Comparison of ENCODE assay signal across 21 cellular contexts in genomic region chr12:96444403-96444802, GRCh38. TPM values are rescaled to one million over a fixed set of nuclear protein-coding genes. Genes with fewer than 3 reads are reported as not detected.
DNase-seq lines count a peak whose midpoint lies in the region; ATAC-seq, FAIRE-seq and TF ChIP-seq lines count a peak whose summit lies in the region.
"Had no signal": no experiment of that assay in that cellular context is flagged by ENCODE, and none has a peak within 500 bp of the region (broad histone marks: within the 10 kb centered on the region; RNA-seq: fewer than 3 reads in every experiment).

No MANE protein-coding gene starts in this region.

- TF ChIP-seq RAD21 in K562 (CRISPR knock-in tag; conservative IDR thresholded peaks at IDR 0.05 in 1 of 2, IDR thresholded peaks at IDR 0.05 in 1 of 2): no peak

- no peak for FAIRE-seq in K562 (lab: Jason Lieb, UNC)
- FAIRE-seq: A549, GM12878 had no signal

- CTCF ChIA-PET in CD8-positive, alpha-beta memory T cell (lab: Charles Lee): interaction anchor here (1.4 to 2.4 kb wide), 2 partner anchors 45 to 229 kb away, joined by 3 to 13 read pairs; partner anchors contain the start of gene CDK17
- CTCF ChIA-PET in K562 (lab: Yijun Ruan, JAX; ENCODE audit: low intra/inter-chr PET ratio): no interaction called here

- no peak overlapping the region for H3K9ac ChIP-seq in K562 (ENCODE audit: insufficient read depth in 1 of 2, low read depth in 2 of 2, low read length in 2 of 2)
- H3K9ac ChIP-seq: parathyroid adenoma had no signal

- ATAC-seq in K562 (no peak), natural killer cell (no peak), esophagus mucosa (no peak)
- ATAC-seq: A549, GM12878 had no signal

- TF ChIP-seq EP300 in K562 (IDR thresholded peaks at IDR 0.05; ENCODE audit: low read length): no peak
- TF ChIP-seq EP300 in transverse colon (IDR thresholded peaks at IDR 0.05; ENCODE audit: low read depth): no peak

- peaks cover 33% of the 10 kb centered on the region for H3K4me1 ChIP-seq in CD8-positive, alpha-beta memory T cell (ENCODE audit: insufficient read depth, low read length)
- H3K4me1 ChIP-seq in K562 (replicated peaks in 1 of 2; ENCODE audit: control insufficient read depth in 2 of 2, insufficient read depth in 2 of 2, low read length in 2 of 2) (peaks cover 0 to 4% of the 10 kb centered on the region in 2 experiments; a peak in 4 of 5 replicates), transverse colon (peaks cover 0 to 2% (median 0%) of the 10 kb centered on the region in 4 donors)
- H3K4me1 ChIP-seq: parathyroid adenoma, uterus had no signal

- 85% methylated on average over 8 of the region's 10 CpGs for WGBS in K562 (ENCODE audit: insufficient coverage, low coverage, missing lambda C conversion rate)
- WGBS in transverse colon (ENCODE audit: low coverage in 1 of 2), 2 donors: 80 to 94% methylated on average over 9 to 10 of the region's 10 CpGs

- no peaks in the 10 kb centered on the region for H3K9me3 ChIP-seq in CD8-positive, alpha-beta memory T cell (ENCODE audit: low read length)
- H3K9me3 ChIP-seq in K562 (replicated peaks; ENCODE audit: control insufficient read depth, insufficient read depth, low read depth, low read length): no peaks in the 10 kb centered on the region
- H3K9me3 ChIP-seq in transverse colon: no peaks in the 10 kb centered on the region
- H3K9me3 ChIP-seq: A549, uterus had no signal

- intact Hi-C loops in K562 (cut with micrococcal nuclease) (no loop called here), natural killer cell (cut with micrococcal nuclease) (loop anchor here (2.0 kb wide), 1 partner anchor 28 kb away; no protein-coding TSS in a partner anchor), transverse colon (cut with DNase I; ENCODE audit: low total_unique reads) (no loop called here)
- intact Hi-C loops in activated T-helper 2 cell treated with anti-CD3 and anti-CD28 coated beads, Interferon-gamma antibody, Interleukin-2, Interleukin-4, amounts not matched to agents 10 μg/mL and 5 μg/mL and 100 μg/mL, durations not matched to agents 14 hours and 24 hours and 36 hours (cut with micrococcal nuclease): loop anchor here (10.0 kb wide), 1 partner anchor 130 kb away; no protein-coding TSS in a partner anchor

- H3K27ac ChIP-seq in CD8-positive, alpha-beta memory T cell (ENCODE audit: low read depth, low read length): no peak overlapping the region
- H3K27ac ChIP-seq in K562 (ENCODE audit: extremely low read depth, low read depth, low read length): no peak overlapping the region
- no peak overlapping the region for H3K27ac ChIP-seq in transverse colon
- H3K27ac ChIP-seq: A549 had no signal

- no peak overlapping the region for H3K4me2 ChIP-seq in K562 (ENCODE audit: insufficient read depth, low read length)
- H3K4me2 ChIP-seq: A549 had no signal

- H3K9me3 Mint-ChIP-seq in activated T-cell treated with anti-CD3 and anti-CD28 coated beads, Interleukin-2, amount 50 U/mL, for 24 hours: no peaks in the 10 kb centered on the region
- H3K9me3 Mint-ChIP-seq in CD8-positive, alpha-beta memory T cell: peaks cover 0 to 4% (median 0%) of the 10 kb centered on the region in 5 donors
- peaks cover 0 to 2% of the 10 kb centered on the region in 2 donors for H3K9me3 Mint-ChIP-seq in natural killer cell
- peaks cover 9% of the 10 kb centered on the region for H3K9me3 Mint-ChIP-seq in activated T-helper 2 cell treated with anti-CD3 and anti-CD28 coated beads, Interferon-gamma antibody, Interleukin-2, Interleukin-4, amounts not matched to agents 10 μg/mL and 5 μg/mL and 100 μg/mL, durations not matched to agents 14 hours and 24 hours and 36 hours

- no peaks in the 10 kb centered on the region for H3K27me3 ChIP-seq in CD8-positive, alpha-beta memory T cell (ENCODE audit: insufficient read depth, low read length, poor library complexity, severe bottlenecking)
- no peaks in the 10 kb centered on the region for H3K27me3 ChIP-seq in K562 (ENCODE audit: control insufficient read depth in 2 of 2, insufficient read depth in 2 of 2, low read length in 2 of 2)
- H3K27me3 ChIP-seq in transverse colon: no peaks in the 10 kb centered on the region
- H3K27me3 ChIP-seq: uterus had no signal

- H3K9me1 ChIP-seq in K562 (ENCODE audit: control insufficient read depth, insufficient read depth, low read length): no peaks in the 10 kb centered on the region

- DNase-seq in activated T-cell treated with anti-CD3 and anti-CD28 coated beads, Interleukin-2, amount 50 U/mL, for 24 hours: no peak
- no peak for DNase-seq in activated T-cell treated with anti-CD3 and anti-CD28 coated beads, Interleukin-2, amount 50 U/mL, for 1 hour
- no peak for DNase-seq in CD8-positive, alpha-beta memory T cell
- DNase-seq in K562 (ENCODE audit: extremely low read depth in 1 of 4, low spot score in 3 of 4) (no peak), natural killer cell (no peak), transverse colon (no peak)
- DNase-seq in activated T-helper 2 cell treated with anti-CD3 and anti-CD28 coated beads, Interferon-gamma antibody, Interleukin-2, Interleukin-4, amounts not matched to agents 10 μg/mL and 5 μg/mL and 100 μg/mL, durations not matched to agents 14 hours and 24 hours and 36 hours (ENCODE audit: low spot score): no peak
- DNase-seq: C1 segment of cervical spinal cord; DMS153; effector CD8-positive, alpha-beta T cell; H7; NCI-H1436; NCI-H526 treated with DMSO at 0.1 percent for 48 hours; SIG-M5; stimulated activated CD4-positive, alpha-beta T cell treated with anti-CD3 and anti-CD28 coated beads, Interleukin-2, amount 100 ng/mL, for 24 hours; T-helper 1 cell; uterus had no signal

- no peaks in the 10 kb centered on the region for H3K27me3 Mint-ChIP-seq in activated T-cell treated with anti-CD3 and anti-CD28 coated beads, Interleukin-2, amount 50 U/mL, for 24 hours
- H3K27me3 Mint-ChIP-seq in CD8-positive, alpha-beta memory T cell: no peaks in the 10 kb centered on the region
- H3K27me3 Mint-ChIP-seq in natural killer cell (ENCODE audit: low read depth in 2 of 2): no peaks in the 10 kb centered on the region
- no peaks in the 10 kb centered on the region for H3K27me3 Mint-ChIP-seq in activated T-helper 2 cell treated with anti-CD3 and anti-CD28 coated beads, Interferon-gamma antibody, Interleukin-2, Interleukin-4, amounts not matched to agents 10 μg/mL and 5 μg/mL and 100 μg/mL, durations not matched to agents 14 hours and 24 hours and 36 hours (ENCODE audit: low read depth)

- peak overlapping the region; percentile 96 for H3K27ac Mint-ChIP-seq in activated T-cell treated with anti-CD3 and anti-CD28 coated beads, Interleukin-2, amount 50 U/mL, for 24 hours
- H3K27ac Mint-ChIP-seq in CD8-positive, alpha-beta memory T cell: peak overlapping the region; percentile 63 to 100 (median 98)
- H3K27ac Mint-ChIP-seq in natural killer cell: peak overlapping the region; percentile 96 to 99
- H3K27ac Mint-ChIP-seq in activated T-helper 2 cell treated with anti-CD3 and anti-CD28 coated beads, Interferon-gamma antibody, Interleukin-2, Interleukin-4, amounts not matched to agents 10 μg/mL and 5 μg/mL and 100 μg/mL, durations not matched to agents 14 hours and 24 hours and 36 hours: no peak overlapping the region

- H4K20me1 ChIP-seq in K562 (replicated peaks; ENCODE audit: control insufficient read depth, insufficient read depth, low read length): no peaks in the 10 kb centered on the region

- H3K79me2 ChIP-seq in K562 (ENCODE audit: control insufficient read depth, insufficient read depth, low read length): no peaks in the 10 kb centered on the region
- H3K79me2 ChIP-seq: parathyroid adenoma had no signal

- POLR2A ChIA-PET in CD8-positive, alpha-beta memory T cell (lab: Charles Lee): no interaction called here
- POLR2A ChIA-PET in K562 (lab: Yijun Ruan, JAX): interaction anchor here (1.3 kb wide), 1 partner anchor 17 kb away, joined by 4 read pairs; no protein-coding TSS in a partner anchor

- no peak overlapping the region for H3K4me3 ChIP-seq in CD8-positive, alpha-beta memory T cell (ENCODE audit: low read length)
- H3K4me3 ChIP-seq in K562 (no peak overlapping the region), transverse colon (no peak overlapping the region)
- H3K4me3 ChIP-seq: A549, GM12878, uterus had no signal

- H2AFZ ChIP-seq in K562 (ENCODE audit: low read depth, low read length): no peak overlapping the region
- H2AFZ ChIP-seq: parathyroid adenoma had no signal

- in situ Hi-C loops in K562 (cut with MboI): no loop called here
- in situ Hi-C loops in transverse colon (cut with MboI; ENCODE audit: low pct_ligation_motif_present in 1 of 4, low pct_unique_long_range_greater_than_20kb in 1 of 4, low sequenced_read_pairs in 3 of 4): no loop called here

- H3K36me3 Mint-ChIP-seq in activated T-cell treated with anti-CD3 and anti-CD28 coated beads, Interleukin-2, amount 50 U/mL, for 24 hours (ENCODE audit: low read depth): no peaks in the 10 kb centered on the region
- peaks cover 0 to 8% (median 0%) of the 10 kb centered on the region in 3 donors for H3K36me3 Mint-ChIP-seq in CD8-positive, alpha-beta memory T cell
- H3K36me3 Mint-ChIP-seq in natural killer cell: no peaks in the 10 kb centered on the region
- H3K36me3 Mint-ChIP-seq in activated T-helper 2 cell treated with anti-CD3 and anti-CD28 coated beads, Interferon-gamma antibody, Interleukin-2, Interleukin-4, amounts not matched to agents 10 μg/mL and 5 μg/mL and 100 μg/mL, durations not matched to agents 14 hours and 24 hours and 36 hours (ENCODE audit: low read depth): peaks cover 10% of the 10 kb centered on the region

- TF ChIP-seq CTCF in K562 (IDR thresholded peaks at IDR 0.05 in 2 of 3, conservative IDR thresholded peaks at IDR 0.05 in 1 of 3; ENCODE audit: insufficient read depth in 2 of 3, low read depth in 1 of 3, low read length in 3 of 3): no peak
- TF ChIP-seq CTCF in natural killer cell (IDR thresholded peaks at IDR 0.05): no peak
- TF ChIP-seq CTCF in transverse colon (IDR thresholded peaks at IDR 0.05): no peak

- H3K4me1 Mint-ChIP-seq in activated T-cell treated with anti-CD3 and anti-CD28 coated beads, Interleukin-2, amount 50 U/mL, for 24 hours (ENCODE audit: low read depth): peaks cover 47% of the 10 kb centered on the region
- peaks cover 37 to 57% (median 50%) of the 10 kb centered on the region in 3 donors for H3K4me1 Mint-ChIP-seq in CD8-positive, alpha-beta memory T cell
- H3K4me1 Mint-ChIP-seq in natural killer cell: peaks cover 35 to 38% of the 10 kb centered on the region in 2 donors
- peaks cover 45% of the 10 kb centered on the region for H3K4me1 Mint-ChIP-seq in activated T-helper 2 cell treated with anti-CD3 and anti-CD28 coated beads, Interferon-gamma antibody, Interleukin-2, Interleukin-4, amounts not matched to agents 10 μg/mL and 5 μg/mL and 100 μg/mL, durations not matched to agents 14 hours and 24 hours and 36 hours (ENCODE audit: low read depth)

- no peaks in the 10 kb centered on the region for H3K36me3 ChIP-seq in CD8-positive, alpha-beta memory T cell (ENCODE audit: insufficient read depth, low read length)
- no peaks in the 10 kb centered on the region for H3K36me3 ChIP-seq in K562 (ENCODE audit: control insufficient read depth, insufficient read depth, low read length)
- no peaks in the 10 kb centered on the region for H3K36me3 ChIP-seq in transverse colon
- H3K36me3 ChIP-seq: uterus had no signal

- H3K4me3 Mint-ChIP-seq in activated T-cell treated with anti-CD3 and anti-CD28 coated beads, Interleukin-2, amount 50 U/mL, for 24 hours: no peak overlapping the region
- H3K4me3 Mint-ChIP-seq in CD8-positive, alpha-beta memory T cell: peak overlapping the region in 1 of 7 donors; percentile 36
- peak overlapping the region; percentile 50 for H3K4me3 Mint-ChIP-seq in natural killer cell
- no peak overlapping the region for H3K4me3 Mint-ChIP-seq in activated T-helper 2 cell treated with anti-CD3 and anti-CD28 coated beads, Interferon-gamma antibody, Interleukin-2, Interleukin-4, amounts not matched to agents 10 μg/mL and 5 μg/mL and 100 μg/mL, durations not matched to agents 14 hours and 24 hours and 36 hours (ENCODE audit: low read depth)

- BruUV-seq in K562 (replicated peaks; lab: Mats Ljungman, UMichigan): no TSS peak

- no peak for TF ChIP-seq POLR2A in K562 (conservative IDR thresholded peaks at IDR 0.05)
- TF ChIP-seq POLR2A in transverse colon (IDR thresholded peaks at IDR 0.05): no peak

RNA-seq across cellular contexts. Expression of gene CDK17, which starts 44.2 kb away (rescaled TPM):
- 10 to 100 TPM; 34.6 to 36.0 TPM for total RNA-seq in CD8-positive, alpha-beta memory T cell
- polyA plus RNA-seq in CD8-positive, alpha-beta memory T cell: 40.0 TPM
- 65.9 and 172 TPM in 2 replicates for total RNA-seq in K562 (2011; cell fraction: chromatin; rRNA removed; ENCODE audit: low replicate concordance)
- 32.7 and 54.6 TPM in 2 replicates for total RNA-seq in K562 (2011; cell fraction: nucleolus; rRNA removed)
- 69.6 and 109 TPM in 2 replicates for total RNA-seq in K562 (2011; cell fraction: nucleoplasm; rRNA removed)
- total RNA-seq in K562 (2014; rRNA removed): 16.8 and 17.5 TPM in 2 replicates
- total RNA-seq in K562 (2014; rRNA removed; fragmentation: Illumina TruSeq; extraction: Trizol): 33.0 and 40.7 TPM in 2 replicates
- total RNA-seq in K562 (2015; rRNA removed; fragmentation: Illumina TruSeq; extraction: Trizol): 32.5 and 39.3 TPM in 2 replicates
- 21.1 and 24.6 TPM in 2 replicates for total RNA-seq in K562 (2021)
- 18.6 and 21.6 TPM in 2 replicates for polyA plus RNA-seq in K562 (2011; rRNA removed)
- polyA plus RNA-seq in K562 (2011; cell fraction: cytosol; rRNA removed): 5.4 and 12.0 TPM in 2 replicates
- polyA plus RNA-seq in K562 (2011; cell fraction: nucleus; rRNA removed): 18.3 and 30.3 TPM in 2 replicates
- polyA plus RNA-seq in K562 (2012): 13.1 and 14.2 TPM in 2 replicates
- polyA plus RNA-seq in K562 (2014; fragmentation: Illumina TruSeq; extraction: Trizol): 27.8 and 35.1 TPM in 2 replicates
- polyA plus RNA-seq in K562 (2014; fragmentation: Nextera tagmentation; extraction: Ambion mirVana): 1 to 10 TPM; 4.8 to 5.4 TPM
- polyA plus RNA-seq in K562 (2014; rRNA removed): 12.9 and 13.9 TPM in 2 replicates
- polyA minus RNA-seq in K562 (2011; rRNA and poly(A)+ RNA removed): 80.0 and 84.5 TPM in 2 replicates
- polyA minus RNA-seq in K562 (2011; cell fraction: cytosol; rRNA and poly(A)+ RNA removed): 20.4 and 29.0 TPM in 2 replicates
- polyA minus RNA-seq in K562 (2011; cell fraction: nucleus; rRNA and poly(A)+ RNA removed): 45.0 and 95.5 TPM in 2 replicates
- total RNA-seq in natural killer cell: 100 to 1,000 TPM; 199 to 234 (median 232) TPM
- total RNA-seq in esophagus mucosa: 16.7 TPM
- total RNA-seq in transverse colon: 10 to 100 TPM; 32.5 to 81.4 (median 51.8) TPM
- 34.7 and 37.6 TPM in 2 replicates for total RNA-seq in activated T-helper 2 cell treated with anti-CD3 and anti-CD28 coated beads, Interferon-gamma antibody, Interleukin-2, Interleukin-4, amounts not matched to agents 10 μg/mL and 5 μg/mL and 100 μg/mL, durations not matched to agents 14 hours and 24 hours and 36 hours

RNA-seq across cellular contexts. Expression of gene CFAP54, which starts 45.0 kb away (rescaled TPM):
- total RNA-seq in CD8-positive, alpha-beta memory T cell: under 1 TPM; 0.66 to 0.88 TPM
- 0.08 TPM for polyA plus RNA-seq in CD8-positive, alpha-beta memory T cell
- not detected in 2 replicates for total RNA-seq in K562 (2011; cell fraction: chromatin; rRNA removed; ENCODE audit: low replicate concordance)
- total RNA-seq in K562 (2011; cell fraction: nucleolus; rRNA removed): not detected in 2 replicates
- not detected in 2 replicates for total RNA-seq in K562 (2011; cell fraction: nucleoplasm; rRNA removed)
- total RNA-seq in K562 (2014; rRNA removed) (0.23 TPM in 1 of 2 replicates, not detected in the other), K562 (2014; rRNA removed; fragmentation: Illumina TruSeq; extraction: Trizol) (0.15 TPM in 1 of 2 replicates, not detected in the other), K562 (2015; rRNA removed; fragmentation: Illumina TruSeq; extraction: Trizol) (0.07 TPM in 1 of 2 replicates, not detected in the other), K562 (2021) (0.09 and 0.11 TPM in 2 replicates), natural killer cell (1 to 10 TPM in 2 of 3 donors, under 1 TPM in 1; 0.56 to 1.5 (median 1.2) TPM), esophagus mucosa (0.28 TPM), transverse colon (10 to 100 TPM in 1 of 4 donors, 1 to 10 TPM in 1, under 1 TPM in 1, not detected in 1; 0.14 to 22.3 (median 2.1) TPM)
- polyA plus RNA-seq in K562 (2011; rRNA removed) (not detected in 2 replicates), K562 (2014; fragmentation: Illumina TruSeq; extraction: Trizol) (0.18 TPM in 1 of 2 replicates, not detected in the other), K562 (2014; fragmentation: Nextera tagmentation; extraction: Ambion mirVana) (under 1 TPM; 0.03 to 0.08 TPM), K562 (2014; rRNA removed) (not detected in 2 replicates)
- polyA plus RNA-seq in K562 (2011; cell fraction: cytosol; rRNA removed): 0.06 TPM in 1 of 2 replicates, not detected in the other
- 0.09 TPM in 1 of 2 replicates, not detected in the other for polyA plus RNA-seq in K562 (2011; cell fraction: nucleus; rRNA removed)
- 0.05 and 0.12 TPM in 2 replicates for polyA plus RNA-seq in K562 (2012)
- 0.07 TPM in 1 of 2 replicates, not detected in the other for polyA minus RNA-seq in K562 (2011; rRNA and poly(A)+ RNA removed)
- polyA minus RNA-seq in K562 (2011; cell fraction: cytosol; rRNA and poly(A)+ RNA removed): not detected in 2 replicates
- polyA minus RNA-seq in K562 (2011; cell fraction: nucleus; rRNA and poly(A)+ RNA removed): 0.13 TPM in 1 of 2 replicates, not detected in the other
- total RNA-seq in activated T-helper 2 cell treated with anti-CD3 and anti-CD28 coated beads, Interferon-gamma antibody, Interleukin-2, Interleukin-4, amounts not matched to agents 10 μg/mL and 5 μg/mL and 100 μg/mL, durations not matched to agents 14 hours and 24 hours and 36 hours: 0.14 and 0.23 TPM in 2 replicates
- total RNA-seq: H7 had no signal

Comparison
In these comparisons a context has a peak if more than half of its experiments do, and no peak if none do; other contexts are left out.
1. intact Hi-C loops: an anchor here in natural killer cell (2.0 kb wide) and activated T-helper 2 cell treated with anti-CD3 and anti-CD28 coated beads, Interferon-gamma antibody, Interleukin-2, Interleukin-4, amounts not matched to agents 10 μg/mL and 5 μg/mL and 100 μg/mL, durations not matched to agents 14 hours and 24 hours and 36 hours (10.0 kb wide); none called in K562 and transverse colon.